ENCODE assay signal across 1 cellular context in genomic region chr20:50574108-50574507, GRCh38.
TF ChIP-seq lines count a peak whose summit lies in the region.

No MANE protein-coding gene starts in this region.

TF ChIP-seq in SK-N-SH, 30 proteins besides CTCF, POLR2A, EP300 and RAD21:
- no peak for TF ChIP-seq RXRA (IDR thresholded peaks at IDR 0.05; ENCODE audit: borderline replicate concordance, low read depth)
